ENCODE assay signal across 14 cellular contexts in the genomic region with DNA sequence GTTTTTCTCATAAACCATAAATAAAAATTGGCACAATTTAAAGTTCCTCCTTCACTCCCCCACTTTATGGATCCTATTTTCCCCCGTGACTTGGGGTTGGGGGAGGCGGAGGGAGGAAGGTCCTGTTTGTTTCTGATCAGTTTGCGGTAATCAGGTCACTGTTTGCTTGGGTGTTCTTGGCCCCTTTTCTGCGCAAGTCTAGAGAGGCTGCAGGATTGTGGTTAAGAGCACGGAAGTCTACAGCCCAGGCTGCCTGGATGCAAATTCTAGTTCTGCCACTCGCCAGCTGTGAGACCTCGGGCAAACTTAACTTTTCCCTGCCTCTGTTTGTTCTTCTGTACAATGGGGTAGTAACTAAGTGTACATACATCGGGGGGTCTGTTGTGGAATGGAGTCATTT. TPM values are rescaled to one million over a fixed set of nuclear protein-coding genes. Genes with fewer than 3 reads are reported as not detected.
DNase-seq lines count a peak whose midpoint lies in the region; ATAC-seq and TF ChIP-seq lines count a peak whose summit lies in the region.
"Had no signal": no experiment of that assay in that cellular context is flagged by ENCODE, and none has a peak within 500 bp of the region (broad histone marks: within the 10 kb centered on the region; RNA-seq: fewer than 3 reads in every experiment).

No MANE protein-coding gene starts in this region.

- H3K27ac ChIP-seq in OCI-LY7 (ENCODE audit: low read depth, low read length, poor library complexity, severe bottlenecking) (no peak overlapping the region), upper lobe of left lung (peak overlapping the region in 3 of 4 donors; percentile 24 to 49 (median 43)), esophagus muscularis mucosa (replicated peaks in 1 of 4) (no peak overlapping the region)
- H3K27ac ChIP-seq: right atrium auricular region, SJCRH30 had no signal

- CTCF ChIA-PET in activated naive CD4-positive, alpha-beta T cell treated with anti-CD3 and anti-CD28 coated beads, Interleukin-2, amount 10 ng/mL, durations not matched to agents 7 days and 5 days (lab: Charles Lee) = no interaction called here
- CTCF ChIA-PET in OCI-LY7 (lab: Charles Lee; ENCODE audit: unreplicated experiment) = no interaction called here

- H3K36me3 Mint-ChIP-seq in activated naive CD4-positive, alpha-beta T cell treated with anti-CD3 and anti-CD28 coated beads, Interleukin-2, amount 10 ng/mL, durations not matched to agents 7 days and 5 days = peaks cover 2% of the 10 kb centered on the region
- H3K36me3 Mint-ChIP-seq: CD4-positive, alpha-beta memory T cell had no signal

- intact Hi-C loops in OCI-LY7 (cut with micrococcal nuclease; ENCODE audit: unreplicated experiment) = no loop called here
- intact Hi-C loops in esophagus muscularis mucosa (cut with DNase I) = no loop called here

- peaks cover 52% of the 10 kb centered on the region for H3K27me3 Mint-ChIP-seq in activated naive CD4-positive, alpha-beta T cell treated with anti-CD3 and anti-CD28 coated beads, Interleukin-2, amount 10 ng/mL, durations not matched to agents 7 days and 5 days

- H3K27ac Mint-ChIP-seq in activated naive CD4-positive, alpha-beta T cell treated with anti-CD3 and anti-CD28 coated beads, Interleukin-2, amount 10 ng/mL, durations not matched to agents 7 days and 5 days = peak overlapping the region; percentile 70
- H3K27ac Mint-ChIP-seq: nephron had no signal

- peak; percentile 54 for DNase-seq in activated naive CD4-positive, alpha-beta T cell treated with anti-CD3 and anti-CD28 coated beads, Interleukin-2, amount 10 ng/mL, durations not matched to agents 7 days and 5 days
- no peak for DNase-seq in activated naive CD4-positive, alpha-beta T cell treated with Interleukin-2 at 50 U/mL for 16 hours
- DNase-seq in OCI-LY7 (ENCODE audit: low spot score) (peak; percentile 26), upper lobe of left lung (peak in 1 of 2 donors; percentile 62), esophagus muscularis mucosa (ENCODE audit: extremely low spot score) (no peak)
- DNase-seq in central memory CD4-positive, alpha-beta T cell = peak; percentile 16
- DNase-seq in stimulated activated CD4-positive, alpha-beta T cell treated with anti-CD3 and anti-CD28 coated beads, Interleukin-2, amount 100 ng/mL, for 24 hours = no peak
- DNase-seq: activated effector memory CD4-positive, alpha-beta T cell treated with anti-CD3 and anti-CD28 coated beads, Interleukin-2, amount 50 U/mL, for 16 hours; SJCRH30 had no signal

- 40 to 52% methylated on average over 7 to 8 of the region's 8 CpGs for WGBS in upper lobe of left lung, 2 donors
- WGBS in esophagus muscularis mucosa = 68% methylated on average over 8 of the region's 8 CpGs

- ATAC-seq in upper lobe of left lung (ENCODE audit: low FRiP score in 2 of 2) = peak; percentile 35 to 53
- no peak for ATAC-seq in HG03460 (IDR thresholded peaks at IDR 0.05; ENCODE audit: unreplicated experiment)

- no peak overlapping the region for H3K4me3 Mint-ChIP-seq in activated naive CD4-positive, alpha-beta T cell treated with anti-CD3 and anti-CD28 coated beads, Interleukin-2, amount 10 ng/mL, durations not matched to agents 7 days and 5 days
- H3K4me3 Mint-ChIP-seq: nephron had no signal

- peaks cover 19% of the 10 kb centered on the region for H3K4me1 Mint-ChIP-seq in activated naive CD4-positive, alpha-beta T cell treated with anti-CD3 and anti-CD28 coated beads, Interleukin-2, amount 10 ng/mL, durations not matched to agents 7 days and 5 days
- H3K4me1 Mint-ChIP-seq: nephron had no signal

- H3K4me2 ChIP-seq in OCI-LY7 (ENCODE audit: low read length) = no peak overlapping the region; the same call in 1 of the 2 replicates

- POLR2A ChIA-PET in OCI-LY7 (lab: Charles Lee) = no interaction called here

- TF ChIP-seq POLR2A in upper lobe of left lung (IDR thresholded peaks at IDR 0.05) (no peak), esophagus muscularis mucosa (IDR thresholded peaks at IDR 0.05; ENCODE audit: low read depth) (no peak)

- H3K36me3 ChIP-seq in OCI-LY7 (ENCODE audit: insufficient read depth, low read length) (no peaks in the 10 kb centered on the region), upper lobe of left lung (no peaks in the 10 kb centered on the region), esophagus muscularis mucosa (no peaks in the 10 kb centered on the region)
- H3K36me3 ChIP-seq: right atrium auricular region, SJCRH30 had no signal

- H2AFZ ChIP-seq in OCI-LY7 (ENCODE audit: low read length) = no peak overlapping the region

- no peak for TF ChIP-seq CTCF in OCI-LY7 (conservative IDR thresholded peaks at IDR 0.05; ENCODE audit: low read length)
- TF ChIP-seq CTCF in upper lobe of left lung (IDR thresholded peaks at IDR 0.05) = no peak
- no peak for TF ChIP-seq CTCF in esophagus muscularis mucosa (IDR thresholded peaks at IDR 0.05)

- no peaks in the 10 kb centered on the region for H4K20me1 ChIP-seq in OCI-LY7 (ENCODE audit: insufficient read depth, low read length)

- H3K4me1 ChIP-seq in OCI-LY7 (ENCODE audit: insufficient read depth, low read length, poor library complexity, severe bottlenecking) = no peaks in the 10 kb centered on the region
- H3K4me1 ChIP-seq in upper lobe of left lung = peaks cover 3 to 18% (median 16%) of the 10 kb centered on the region in 4 donors
- H3K4me1 ChIP-seq in esophagus muscularis mucosa = no peaks in the 10 kb centered on the region
- H3K4me1 ChIP-seq: right atrium auricular region had no signal

- BruUV-seq in OCI-LY7 (replicated peaks; lab: Mats Ljungman, UMichigan) = no TSS peak

- no peak overlapping the region for H3K4me3 ChIP-seq in OCI-LY7 (ENCODE audit: low read depth, low read length, poor library complexity, severe bottlenecking)
- H3K4me3 ChIP-seq in upper lobe of left lung = no peak overlapping the region
- H3K4me3 ChIP-seq in esophagus muscularis mucosa = no peak overlapping the region
- H3K4me3 ChIP-seq: right atrium auricular region, SJCRH30 had no signal

- no peaks in the 10 kb centered on the region for H3K9me2 ChIP-seq in OCI-LY7 (ENCODE audit: insufficient read depth, low read length)

- peaks cover 8% of the 10 kb centered on the region for H3K9me3 Mint-ChIP-seq in activated naive CD4-positive, alpha-beta T cell treated with anti-CD3 and anti-CD28 coated beads, Interleukin-2, amount 10 ng/mL, durations not matched to agents 7 days and 5 days

- no peaks in the 10 kb centered on the region for H3K79me2 ChIP-seq in OCI-LY7 (ENCODE audit: insufficient read depth, low read depth, low read length)

- H3K27me3 ChIP-seq in upper lobe of left lung (no peaks in the 10 kb centered on the region), esophagus muscularis mucosa (peaks cover 0 to 27% (median 0%) of the 10 kb centered on the region in 4 donors)
- H3K27me3 ChIP-seq: right atrium auricular region, SJCRH30 had no signal

- no peaks in the 10 kb centered on the region for H3K9me3 ChIP-seq in OCI-LY7 (ENCODE audit: low read length)
- no peaks in the 10 kb centered on the region for H3K9me3 ChIP-seq in upper lobe of left lung
- peaks cover 0 to 14% (median 5%) of the 10 kb centered on the region in 4 donors for H3K9me3 ChIP-seq in esophagus muscularis mucosa
- H3K9me3 ChIP-seq: SJCRH30 had no signal

- no peak for TF ChIP-seq EP300 in upper lobe of left lung (IDR thresholded peaks at IDR 0.05)
- no peak for TF ChIP-seq EP300 in esophagus muscularis mucosa (IDR thresholded peaks at IDR 0.05)

RNA-seq across cellular contexts. Expression of a gene that starts 12.1 kb away (rescaled TPM):
- 0.66 TPM in 1 of 2 replicates, not detected in the other for total RNA-seq in OCI-LY7 (2014; rRNA removed; shearing (Covaris generic))
- total RNA-seq in OCI-LY7 (2022) = not detected in 2 replicates
- 100 to 1,000 TPM in 2 of 6 donors, 10 to 100 TPM in 4; 36.6 to 153 (median 61.5) TPM for total RNA-seq in upper lobe of left lung
- under 1 TPM in 1 of 4 donors, not detected in 3; 0.86 TPM for total RNA-seq in esophagus muscularis mucosa
- total RNA-seq: activated CD8-positive, alpha-beta memory T cell treated with anti-CD3 and anti-CD28 coated beads for 36 hours; CD4-positive, alpha-beta memory T cell; right atrium auricular region had no signal

Comparison
In these comparisons a context has a peak if more than half of its experiments do, and no peak if none do; other contexts are left out.
1. DNase-seq: peak in activated naive CD4-positive, alpha-beta T cell treated with anti-CD3 and anti-CD28 coated beads, Interleukin-2, amount 10 ng/mL, durations not matched to agents 7 days and 5 days (single experiment), OCI-LY7 (single experiment) and central memory CD4-positive, alpha-beta T cell (single experiment); none in activated naive CD4-positive, alpha-beta T cell treated with Interleukin-2 at 50 U/mL for 16 hours (single experiment), stimulated activated CD4-positive, alpha-beta T cell treated with anti-CD3 and anti-CD28 coated beads, Interleukin-2, amount 100 ng/mL, for 24 hours (0 of 2) and esophagus muscularis mucosa (single experiment).
2. H3K27ac ChIP-seq: peak in upper lobe of left lung (3 of 4); none in OCI-LY7 (single experiment) and esophagus muscularis mucosa (0 of 4).
3. RNA of a gene that starts 12.1 kb away (total RNA-seq): 36.6 to 153 TPM in upper lobe of left lung; 0.66 TPM in OCI-LY7 and 0.86 TPM in esophagus muscularis mucosa; every median in the first group is over 10 times any median in the second.